26 cellular contexts compared by ENCODE assay signal in genomic region chr4:153291562-153291961, GRCh38.
"Had no signal": no experiment of that assay in that cellular context is flagged by ENCODE, and none has a peak within 500 bp of the region (broad histone marks: within the 10 kb centered on the region; RNA-seq: fewer than 3 reads in every experiment).

No MANE protein-coding gene starts in this region.

- H3K36me3 ChIP-seq: colonic mucosa had no signal

- FAIRE-seq: colon, endometrium, endothelial cell of umbilical vein had no signal

- H3K27ac ChIP-seq: colonic mucosa, coronary artery, epithelial cell of prostate, esophagus squamous epithelium, foreskin keratinocyte, gastrocnemius medialis, gastroesophageal sphincter, heart left ventricle, heart right ventricle had no signal

- H3K4me1 ChIP-seq: colonic mucosa, gastrocnemius medialis had no signal

- H3K27me3 ChIP-seq: colonic mucosa, dorsolateral prefrontal cortex, esophagus squamous epithelium, foreskin keratinocyte, gastrocnemius medialis, gastroesophageal sphincter, heart left ventricle, heart right ventricle had no signal

- H3K9me3 ChIP-seq: colonic mucosa, esophagus squamous epithelium, gastrocnemius medialis had no signal

- DNase-seq: colonic mucosa; cortex of kidney; dermis blood vessel endothelial cell; dorsolateral prefrontal cortex; effector CD4-positive, alpha-beta T cell; effector CD8-positive, alpha-beta T cell; effector memory CD4-positive, alpha-beta T cell; effector memory CD8-positive, alpha-beta T cell; endodermal cell; erythroblast; esophagus squamous epithelium; foreskin fibroblast; foreskin keratinocyte; foreskin melanocyte; gastrocnemius medialis; glutamatergic neuron; head of caudate nucleus; heart left ventricle; heart right ventricle had no signal

- H3K4me3 ChIP-seq: colonic mucosa, coronary artery, dorsolateral prefrontal cortex, esophagus squamous epithelium, gastrocnemius medialis, gastroesophageal sphincter, heart left ventricle, heart right ventricle had no signal

- ATAC-seq: effector memory CD8-positive, alpha-beta T cell; esophagus mucosa; foreskin keratinocyte; gastrocnemius medialis; gastroesophageal sphincter; heart left ventricle; heart right ventricle had no signal
